1 cellular context compared by ENCODE assay signal in the genomic region with DNA sequence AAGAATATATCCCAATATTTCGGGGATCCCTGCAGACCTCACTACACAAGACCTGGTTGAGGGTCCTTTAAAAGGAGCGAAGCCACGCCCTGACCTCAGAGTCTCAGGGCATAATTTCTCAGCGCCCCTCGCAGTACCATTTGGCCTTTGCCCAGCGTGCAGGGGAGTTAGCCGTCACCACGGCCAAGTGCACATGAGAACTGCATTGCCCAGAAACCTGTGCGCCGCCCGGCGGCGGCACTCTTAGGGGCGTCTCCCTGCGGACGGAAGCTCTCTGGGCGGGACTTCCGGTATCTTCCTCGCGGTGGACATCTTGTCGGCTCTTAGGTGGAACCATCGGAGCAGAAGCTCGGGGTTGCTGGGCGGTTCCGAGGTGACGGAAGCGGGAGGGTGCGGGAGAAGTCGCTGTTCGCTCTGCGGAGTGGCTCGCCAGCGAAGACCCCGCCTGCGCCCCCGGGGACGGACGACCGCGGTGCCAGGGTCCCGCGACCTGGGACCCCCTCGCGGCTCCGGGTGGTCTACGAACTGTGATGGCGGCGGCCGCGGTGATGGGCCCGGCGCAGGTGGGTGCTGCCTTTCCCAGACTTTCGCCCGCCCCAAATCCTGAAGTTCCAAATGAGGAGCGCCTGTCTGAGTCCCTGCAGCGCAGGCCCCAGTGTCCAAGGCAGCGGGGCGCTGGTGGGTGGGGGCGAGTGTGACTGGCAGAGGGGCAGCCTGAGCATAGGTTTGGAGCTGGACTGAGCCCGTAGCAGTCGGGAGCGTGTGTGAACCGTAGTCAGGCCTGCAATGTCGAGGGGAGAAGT.
A peak's percentile ranks its signal among the peaks of the same experiment; 100 is the strongest.
TF ChIP-seq lines count a peak whose summit lies in the region.

A gene (plus strand): TSS at position 302 of the 803 bp plus-strand sequence. CDS start 5,227 bp downstream, outside the sequence.

TF ChIP-seq in WTC11, 78 proteins besides CTCF, POLR2A, EP300 and RAD21 (continued from another document and continues in another):
- TF ChIP-seq, protein P1, sequence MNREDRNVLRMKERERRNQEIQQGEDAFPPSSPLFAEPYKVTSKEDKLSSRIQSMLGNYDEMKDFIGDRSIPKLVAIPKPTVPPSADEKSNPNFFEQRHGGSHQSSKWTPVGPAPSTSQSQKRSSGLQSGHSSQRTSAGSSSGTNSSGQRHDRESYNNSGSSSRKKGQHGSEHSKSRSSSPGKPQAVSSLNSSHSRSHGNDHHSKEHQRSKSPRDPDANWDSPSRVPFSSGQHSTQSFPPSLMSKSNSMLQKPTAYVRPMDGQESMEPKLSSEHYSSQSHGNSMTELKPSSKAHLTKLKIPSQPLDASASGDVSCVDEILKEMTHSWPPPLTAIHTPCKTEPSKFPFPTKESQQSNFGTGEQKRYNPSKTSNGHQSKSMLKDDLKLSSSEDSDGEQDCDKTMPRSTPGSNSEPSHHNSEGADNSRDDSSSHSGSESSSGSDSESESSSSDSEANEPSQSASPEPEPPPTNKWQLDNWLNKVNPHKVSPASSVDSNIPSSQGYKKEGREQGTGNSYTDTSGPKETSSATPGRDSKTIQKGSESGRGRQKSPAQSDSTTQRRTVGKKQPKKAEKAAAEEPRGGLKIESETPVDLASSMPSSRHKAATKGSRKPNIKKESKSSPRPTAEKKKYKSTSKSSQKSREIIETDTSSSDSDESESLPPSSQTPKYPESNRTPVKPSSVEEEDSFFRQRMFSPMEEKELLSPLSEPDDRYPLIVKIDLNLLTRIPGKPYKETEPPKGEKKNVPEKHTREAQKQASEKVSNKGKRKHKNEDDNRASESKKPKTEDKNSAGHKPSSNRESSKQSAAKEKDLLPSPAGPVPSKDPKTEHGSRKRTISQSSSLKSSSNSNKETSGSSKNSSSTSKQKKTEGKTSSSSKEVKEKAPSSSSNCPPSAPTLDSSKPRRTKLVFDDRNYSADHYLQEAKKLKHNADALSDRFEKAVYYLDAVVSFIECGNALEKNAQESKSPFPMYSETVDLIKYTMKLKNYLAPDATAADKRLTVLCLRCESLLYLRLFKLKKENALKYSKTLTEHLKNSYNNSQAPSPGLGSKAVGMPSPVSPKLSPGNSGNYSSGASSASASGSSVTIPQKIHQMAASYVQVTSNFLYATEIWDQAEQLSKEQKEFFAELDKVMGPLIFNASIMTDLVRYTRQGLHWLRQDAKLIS (CRISPR knock-in tag; IDR thresholded peaks at IDR 0.05; ENCODE audit: borderline replicate concordance), result no peak
- TF ChIP-seq ZNF263 (CRISPR knock-in tag; IDR thresholded peaks at IDR 0.05; ENCODE audit: low read depth), result no peak
- no peak for TF ChIP-seq SMAD4 (CRISPR knock-in tag; IDR thresholded peaks at IDR 0.05)
- TF ChIP-seq, protein P2, sequence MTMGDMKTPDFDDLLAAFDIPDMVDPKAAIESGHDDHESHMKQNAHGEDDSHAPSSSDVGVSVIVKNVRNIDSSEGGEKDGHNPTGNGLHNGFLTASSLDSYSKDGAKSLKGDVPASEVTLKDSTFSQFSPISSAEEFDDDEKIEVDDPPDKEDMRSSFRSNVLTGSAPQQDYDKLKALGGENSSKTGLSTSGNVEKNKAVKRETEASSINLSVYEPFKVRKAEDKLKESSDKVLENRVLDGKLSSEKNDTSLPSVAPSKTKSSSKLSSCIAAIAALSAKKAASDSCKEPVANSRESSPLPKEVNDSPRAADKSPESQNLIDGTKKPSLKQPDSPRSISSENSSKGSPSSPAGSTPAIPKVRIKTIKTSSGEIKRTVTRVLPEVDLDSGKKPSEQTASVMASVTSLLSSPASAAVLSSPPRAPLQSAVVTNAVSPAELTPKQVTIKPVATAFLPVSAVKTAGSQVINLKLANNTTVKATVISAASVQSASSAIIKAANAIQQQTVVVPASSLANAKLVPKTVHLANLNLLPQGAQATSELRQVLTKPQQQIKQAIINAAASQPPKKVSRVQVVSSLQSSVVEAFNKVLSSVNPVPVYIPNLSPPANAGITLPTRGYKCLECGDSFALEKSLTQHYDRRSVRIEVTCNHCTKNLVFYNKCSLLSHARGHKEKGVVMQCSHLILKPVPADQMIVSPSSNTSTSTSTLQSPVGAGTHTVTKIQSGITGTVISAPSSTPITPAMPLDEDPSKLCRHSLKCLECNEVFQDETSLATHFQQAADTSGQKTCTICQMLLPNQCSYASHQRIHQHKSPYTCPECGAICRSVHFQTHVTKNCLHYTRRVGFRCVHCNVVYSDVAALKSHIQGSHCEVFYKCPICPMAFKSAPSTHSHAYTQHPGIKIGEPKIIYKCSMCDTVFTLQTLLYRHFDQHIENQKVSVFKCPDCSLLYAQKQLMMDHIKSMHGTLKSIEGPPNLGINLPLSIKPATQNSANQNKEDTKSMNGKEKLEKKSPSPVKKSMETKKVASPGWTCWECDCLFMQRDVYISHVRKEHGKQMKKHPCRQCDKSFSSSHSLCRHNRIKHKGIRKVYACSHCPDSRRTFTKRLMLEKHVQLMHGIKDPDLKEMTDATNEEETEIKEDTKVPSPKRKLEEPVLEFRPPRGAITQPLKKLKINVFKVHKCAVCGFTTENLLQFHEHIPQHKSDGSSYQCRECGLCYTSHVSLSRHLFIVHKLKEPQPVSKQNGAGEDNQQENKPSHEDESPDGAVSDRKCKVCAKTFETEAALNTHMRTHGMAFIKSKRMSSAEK (CRISPR knock-in tag; IDR thresholded peaks at IDR 0.05; ENCODE audit: borderline replicate concordance), result no peak
- TF ChIP-seq ETV6 (CRISPR knock-in tag; IDR thresholded peaks at IDR 0.05), result no peak
- TF ChIP-seq TEAD4 (CRISPR knock-in tag; IDR thresholded peaks at IDR 0.05), result 0 out of 2 replicates have a peak, but pooled peaks have one; percentile 8
- TF ChIP-seq, protein P3, sequence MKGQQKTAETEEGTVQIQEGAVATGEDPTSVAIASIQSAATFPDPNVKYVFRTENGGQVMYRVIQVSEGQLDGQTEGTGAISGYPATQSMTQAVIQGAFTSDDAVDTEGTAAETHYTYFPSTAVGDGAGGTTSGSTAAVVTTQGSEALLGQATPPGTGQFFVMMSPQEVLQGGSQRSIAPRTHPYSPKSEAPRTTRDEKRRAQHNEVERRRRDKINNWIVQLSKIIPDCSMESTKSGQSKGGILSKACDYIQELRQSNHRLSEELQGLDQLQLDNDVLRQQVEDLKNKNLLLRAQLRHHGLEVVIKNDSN (CRISPR knock-in tag; IDR thresholded peaks at IDR 0.05), result peak; percentile 32; the same call in 1 of the 2 replicates
- TF ChIP-seq, protein P4, sequence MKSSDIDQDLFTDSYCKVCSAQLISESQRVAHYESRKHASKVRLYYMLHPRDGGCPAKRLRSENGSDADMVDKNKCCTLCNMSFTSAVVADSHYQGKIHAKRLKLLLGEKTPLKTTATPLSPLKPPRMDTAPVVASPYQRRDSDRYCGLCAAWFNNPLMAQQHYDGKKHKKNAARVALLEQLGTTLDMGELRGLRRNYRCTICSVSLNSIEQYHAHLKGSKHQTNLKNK (CRISPR knock-in tag; IDR thresholded peaks at IDR 0.05), result no peak
- TF ChIP-seq, protein P5, sequence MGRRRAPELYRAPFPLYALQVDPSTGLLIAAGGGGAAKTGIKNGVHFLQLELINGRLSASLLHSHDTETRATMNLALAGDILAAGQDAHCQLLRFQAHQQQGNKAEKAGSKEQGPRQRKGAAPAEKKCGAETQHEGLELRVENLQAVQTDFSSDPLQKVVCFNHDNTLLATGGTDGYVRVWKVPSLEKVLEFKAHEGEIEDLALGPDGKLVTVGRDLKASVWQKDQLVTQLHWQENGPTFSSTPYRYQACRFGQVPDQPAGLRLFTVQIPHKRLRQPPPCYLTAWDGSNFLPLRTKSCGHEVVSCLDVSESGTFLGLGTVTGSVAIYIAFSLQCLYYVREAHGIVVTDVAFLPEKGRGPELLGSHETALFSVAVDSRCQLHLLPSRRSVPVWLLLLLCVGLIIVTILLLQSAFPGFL (CRISPR knock-in tag; IDR thresholded peaks at IDR 0.05; ENCODE audit: borderline replicate concordance), result no peak
- TF ChIP-seq RORB (CRISPR knock-in tag; IDR thresholded peaks at IDR 0.05), result no peak
- TF ChIP-seq, protein P6, sequence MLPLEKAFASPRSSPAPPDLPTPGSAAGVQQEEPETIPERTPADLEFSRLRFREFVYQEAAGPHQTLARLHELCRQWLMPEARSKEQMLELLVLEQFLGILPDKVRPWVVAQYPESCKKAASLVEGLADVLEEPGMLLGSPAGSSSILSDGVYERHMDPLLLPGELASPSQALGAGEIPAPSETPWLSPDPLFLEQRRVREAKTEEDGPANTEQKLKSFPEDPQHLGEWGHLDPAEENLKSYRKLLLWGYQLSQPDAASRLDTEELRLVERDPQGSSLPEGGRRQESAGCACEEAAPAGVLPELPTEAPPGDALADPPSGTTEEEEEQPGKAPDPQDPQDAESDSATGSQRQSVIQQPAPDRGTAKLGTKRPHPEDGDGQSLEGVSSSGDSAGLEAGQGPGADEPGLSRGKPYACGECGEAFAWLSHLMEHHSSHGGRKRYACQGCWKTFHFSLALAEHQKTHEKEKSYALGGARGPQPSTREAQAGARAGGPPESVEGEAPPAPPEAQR (CRISPR knock-in tag; IDR thresholded peaks at IDR 0.05), result no peak
- TF ChIP-seq, protein P7, sequence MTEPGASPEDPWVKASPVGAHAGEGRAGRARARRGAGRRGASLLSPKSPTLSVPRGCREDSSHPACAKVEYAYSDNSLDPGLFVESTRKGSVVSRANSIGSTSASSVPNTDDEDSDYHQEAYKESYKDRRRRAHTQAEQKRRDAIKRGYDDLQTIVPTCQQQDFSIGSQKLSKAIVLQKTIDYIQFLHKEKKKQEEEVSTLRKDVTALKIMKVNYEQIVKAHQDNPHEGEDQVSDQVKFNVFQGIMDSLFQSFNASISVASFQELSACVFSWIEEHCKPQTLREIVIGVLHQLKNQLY (CRISPR knock-in tag; IDR thresholded peaks at IDR 0.05), result no peak
- TF ChIP-seq, protein P8, sequence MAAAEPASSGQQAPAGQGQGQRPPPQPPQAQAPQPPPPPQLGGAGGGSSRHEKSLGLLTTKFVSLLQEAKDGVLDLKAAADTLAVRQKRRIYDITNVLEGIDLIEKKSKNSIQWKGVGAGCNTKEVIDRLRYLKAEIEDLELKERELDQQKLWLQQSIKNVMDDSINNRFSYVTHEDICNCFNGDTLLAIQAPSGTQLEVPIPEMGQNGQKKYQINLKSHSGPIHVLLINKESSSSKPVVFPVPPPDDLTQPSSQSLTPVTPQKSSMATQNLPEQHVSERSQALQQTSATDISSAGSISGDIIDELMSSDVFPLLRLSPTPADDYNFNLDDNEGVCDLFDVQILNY (CRISPR knock-in tag; IDR thresholded peaks at IDR 0.05), result 0 out of 2 replicates have a peak, but pooled peaks have one; percentile 27
- TF ChIP-seq, protein P9, sequence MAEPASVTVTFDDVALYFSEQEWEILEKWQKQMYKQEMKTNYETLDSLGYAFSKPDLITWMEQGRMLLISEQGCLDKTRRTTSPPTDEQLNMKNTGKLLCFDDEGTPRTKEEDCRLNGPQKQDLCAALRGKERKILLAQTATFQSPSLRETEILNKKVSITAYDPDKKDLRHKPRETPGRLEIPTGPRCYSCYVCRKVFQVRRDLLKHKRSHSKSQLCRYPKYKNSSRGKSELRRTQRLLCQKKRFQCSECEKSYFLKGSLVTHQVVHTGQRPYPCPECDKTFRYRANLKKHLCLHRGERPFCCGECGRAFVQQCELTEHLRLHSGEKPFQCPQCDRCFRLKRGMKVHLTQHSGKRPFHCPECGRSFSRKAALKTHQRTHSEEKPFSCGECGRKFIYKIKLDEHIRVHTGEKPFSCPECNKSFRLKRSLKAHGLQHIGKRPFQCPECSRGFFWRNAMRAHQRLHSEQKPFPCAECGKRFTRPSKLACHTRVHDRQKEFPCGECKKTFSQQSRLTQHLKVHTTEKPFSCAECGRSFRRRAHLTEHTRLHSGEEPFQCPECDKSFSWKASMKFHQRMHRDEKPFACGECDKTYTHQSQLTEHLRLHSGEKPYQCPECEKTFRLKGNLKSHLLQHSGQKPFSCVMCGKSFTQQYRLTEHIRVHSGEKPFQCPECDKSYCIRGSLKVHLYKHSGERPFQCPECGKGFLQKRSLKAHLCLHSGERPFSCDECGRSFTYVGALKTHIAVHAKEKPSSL (CRISPR knock-in tag; conservative IDR thresholded peaks at IDR 0.05), result no peak
- TF ChIP-seq ELF4 (CRISPR knock-in tag; IDR thresholded peaks at IDR 0.05; ENCODE audit: low read depth), result no peak
- TF ChIP-seq, protein P10, sequence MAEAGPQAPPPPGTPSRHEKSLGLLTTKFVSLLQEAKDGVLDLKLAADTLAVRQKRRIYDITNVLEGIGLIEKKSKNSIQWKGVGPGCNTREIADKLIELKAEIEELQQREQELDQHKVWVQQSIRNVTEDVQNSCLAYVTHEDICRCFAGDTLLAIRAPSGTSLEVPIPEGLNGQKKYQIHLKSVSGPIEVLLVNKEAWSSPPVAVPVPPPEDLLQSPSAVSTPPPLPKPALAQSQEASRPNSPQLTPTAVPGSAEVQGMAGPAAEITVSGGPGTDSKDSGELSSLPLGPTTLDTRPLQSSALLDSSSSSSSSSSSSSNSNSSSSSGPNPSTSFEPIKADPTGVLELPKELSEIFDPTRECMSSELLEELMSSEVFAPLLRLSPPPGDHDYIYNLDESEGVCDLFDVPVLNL (CRISPR knock-in tag; IDR thresholded peaks at IDR 0.05; ENCODE audit: borderline replicate concordance, low read depth), result peak; percentile 29; the same call in 1 of the 2 replicates
- no peak; the same call in 1 of the 2 replicates for TF ChIP-seq RELA (CRISPR knock-in tag; IDR thresholded peaks at IDR 0.05; ENCODE audit: borderline replicate concordance)
- no peak; the same call in 1 of the 2 replicates for TF ChIP-seq NFYB (CRISPR knock-in tag; conservative IDR thresholded peaks at IDR 0.05; ENCODE audit: low read depth)
- TF ChIP-seq SOX15 (CRISPR knock-in tag; IDR thresholded peaks at IDR 0.05), result no peak
- peak; percentile 53; the same call in 1 of the 2 replicates for TF ChIP-seq FOXP1 (CRISPR knock-in tag; IDR thresholded peaks at IDR 0.05; ENCODE audit: borderline replicate concordance)
- no peak for TF ChIP-seq NR2C2 (CRISPR knock-in tag; IDR thresholded peaks at IDR 0.05)
- no peak for TF ChIP-seq ZNF423 (CRISPR knock-in tag; IDR thresholded peaks at IDR 0.05)
- TF ChIP-seq GTF2I (CRISPR knock-in tag; conservative IDR thresholded peaks at IDR 0.05), result no peak
- no peak for TF ChIP-seq MYBL2 (CRISPR knock-in tag; IDR thresholded peaks at IDR 0.05)
- TF ChIP-seq ESRRA (CRISPR knock-in tag; IDR thresholded peaks at IDR 0.05; ENCODE audit: borderline replicate concordance), result no peak
- TF ChIP-seq CREB1 (CRISPR knock-in tag; IDR thresholded peaks at IDR 0.05), result no peak
- no peak for TF ChIP-seq PRRX2 (CRISPR knock-in tag; IDR thresholded peaks at IDR 0.05)
- TF ChIP-seq, protein P11, sequence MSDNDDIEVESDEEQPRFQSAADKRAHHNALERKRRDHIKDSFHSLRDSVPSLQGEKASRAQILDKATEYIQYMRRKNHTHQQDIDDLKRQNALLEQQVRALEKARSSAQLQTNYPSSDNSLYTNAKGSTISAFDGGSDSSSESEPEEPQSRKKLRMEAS (CRISPR knock-in tag; IDR thresholded peaks at IDR 0.05), result peak; percentile 40; the same call in 1 of the 2 replicates
- TF ChIP-seq FOXK1 (CRISPR knock-in tag; IDR thresholded peaks at IDR 0.05), result no peak
- no peak for TF ChIP-seq ZNF396 (CRISPR knock-in tag; IDR thresholded peaks at IDR 0.05; ENCODE audit: borderline replicate concordance)
- TF ChIP-seq, protein P12, sequence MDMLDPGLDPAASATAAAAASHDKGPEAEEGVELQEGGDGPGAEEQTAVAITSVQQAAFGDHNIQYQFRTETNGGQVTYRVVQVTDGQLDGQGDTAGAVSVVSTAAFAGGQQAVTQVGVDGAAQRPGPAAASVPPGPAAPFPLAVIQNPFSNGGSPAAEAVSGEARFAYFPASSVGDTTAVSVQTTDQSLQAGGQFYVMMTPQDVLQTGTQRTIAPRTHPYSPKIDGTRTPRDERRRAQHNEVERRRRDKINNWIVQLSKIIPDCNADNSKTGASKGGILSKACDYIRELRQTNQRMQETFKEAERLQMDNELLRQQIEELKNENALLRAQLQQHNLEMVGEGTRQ (CRISPR knock-in tag; IDR thresholded peaks at IDR 0.05), result 0 out of 2 replicates have a peak, but pooled peaks have one; percentile 7
- TF ChIP-seq SMAD3 (CRISPR knock-in tag; IDR thresholded peaks at IDR 0.05; ENCODE audit: borderline replicate concordance), result no peak
